Comparison of ENCODE assay signal across 8 cellular contexts in the genomic region with DNA sequence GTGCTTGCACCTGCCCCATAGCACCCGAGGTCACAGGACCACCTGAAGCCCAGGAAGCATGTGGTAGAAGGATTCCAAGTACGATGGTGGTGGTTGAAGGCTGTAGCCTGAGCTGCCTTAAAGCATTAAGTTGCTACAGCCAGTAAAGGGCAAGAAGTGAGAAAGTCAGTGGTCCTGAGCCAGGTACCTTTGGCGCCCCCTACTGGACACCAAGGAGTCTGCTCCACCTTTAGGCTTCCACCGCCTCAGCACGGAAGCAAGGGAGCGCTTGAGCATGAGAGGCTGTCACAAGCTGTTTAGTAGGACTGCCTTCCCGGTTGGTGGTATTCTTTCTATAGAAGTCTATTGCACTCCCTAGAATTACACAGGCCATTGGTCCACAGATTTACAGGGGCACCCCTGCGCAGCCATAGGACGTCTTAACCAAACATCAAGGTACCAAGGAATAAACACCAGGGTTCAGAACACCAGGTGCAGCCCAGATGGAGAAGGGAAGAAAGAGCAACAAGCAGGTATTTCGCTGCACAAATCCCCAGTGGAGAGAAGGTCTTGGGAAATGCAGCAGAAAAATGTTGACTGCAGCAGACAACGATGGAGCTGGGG. TPM values are rescaled to one million over a fixed set of nuclear protein-coding genes. Genes with fewer than 3 reads are reported as not detected.
DNase-seq lines count a peak whose midpoint lies in the region; ATAC-seq and TF ChIP-seq lines count a peak whose summit lies in the region.

No MANE protein-coding gene starts in this region.

- no peak overlapping the region for H3K27ac ChIP-seq in HL-60 (replicated peaks)
- H3K27ac ChIP-seq in PC-3 (ENCODE audit: low read length), result no peak overlapping the region
- no peak overlapping the region for H3K27ac ChIP-seq in psoas muscle

- no peak overlapping the region for H3K4me2 ChIP-seq in PC-3 (ENCODE audit: low read length)

- ATAC-seq in PC-3 (0 out of 2 replicates have a peak, but pooled peaks have one; percentile 27), psoas muscle (peak in 3 of 4 donors; percentile 37 to 48 (median 46)), GM19023 (IDR thresholded peaks at IDR 0.05; ENCODE audit: unreplicated experiment) (no peak)

- no peaks in the 10 kb centered on the region for H4K20me1 ChIP-seq in PC-3 (ENCODE audit: low read length)

- 20 to 21% (median 21%) methylated on average over 11 of the region's 11 CpGs for WGBS in psoas muscle, 3 donors

- TF ChIP-seq CTCF in HL-60 (IDR thresholded peaks at IDR 0.05; ENCODE audit: insufficient read depth, low read length) (peak; percentile 84), PC-3 (conservative IDR thresholded peaks at IDR 0.05; ENCODE audit: low read depth, low read length) (peak; percentile 65), psoas muscle (IDR thresholded peaks at IDR 0.05) (peak; percentile 60)

- H3K27me3 ChIP-seq in HL-60 (ENCODE audit: insufficient read depth, poor library complexity, severe bottlenecking) (peaks cover 57% of the 10 kb centered on the region), PC-3 (ENCODE audit: low read length) (peaks cover 35% of the 10 kb centered on the region), psoas muscle (ENCODE audit: insufficient read depth in 3 of 3, low read length in 2 of 3) (peaks cover 5 to 59% (median 12%) of the 10 kb centered on the region in 3 donors)

- no peaks in the 10 kb centered on the region for H3K9me2 ChIP-seq in PC-3 (replicated peaks; ENCODE audit: low read length)

- no peak overlapping the region for H2AFZ ChIP-seq in PC-3 (ENCODE audit: low read length)

- H3K4me1 ChIP-seq in PC-3 (ENCODE audit: insufficient read depth, low read length) (no peaks in the 10 kb centered on the region), psoas muscle (peaks cover 4% of the 10 kb centered on the region)

- no peaks in the 10 kb centered on the region for H3K36me3 ChIP-seq in PC-3 (ENCODE audit: low read depth, low read length)
- H3K36me3 ChIP-seq in psoas muscle (ENCODE audit: insufficient read depth in 1 of 2, low read depth in 1 of 2), result no peaks in the 10 kb centered on the region

- POLR2A ChIA-PET in PC-3 (lab: Charles Lee; ENCODE audit: unreplicated experiment), result no interaction called here

- H3K4me3 ChIP-seq in HL-60 (replicated peaks; ENCODE audit: insufficient read depth, low read length) (no peak overlapping the region), PC-3 (ENCODE audit: low read length) (no peak overlapping the region), psoas muscle (no peak overlapping the region)

- no TSS peak for BruUV-seq in PC-3 (replicated peaks; lab: Mats Ljungman, UMichigan)

- DNase-seq in Daoy (ENCODE audit: low read depth) (peak; percentile 82), HL-60 (ENCODE audit: low read depth in 1 of 2, low spot score in 1 of 2) (peak; percentile 28 to 49), PC-3 (peak; percentile 25), glomerular endothelial cell (ENCODE audit: extremely low read depth, low read depth, low spot score) (peak; percentile 12), psoas muscle (no peak), foreskin melanocyte (no peak)
- DNase-seq in activated effector memory CD4-positive, alpha-beta T cell treated with Interleukin-2 at 50 U/mL for 16 hours, result peak; percentile 9

- H3F3A ChIP-seq in PC-3 (ENCODE audit: low read length, unreplicated experiment), result no peaks in the 10 kb centered on the region

- no peak overlapping the region for H3K9ac ChIP-seq in PC-3 (ENCODE audit: low read length)

- CTCF ChIA-PET in PC-3 (lab: Charles Lee), result no interaction called here

- H3K79me2 ChIP-seq in PC-3 (ENCODE audit: low read length), result no peaks in the 10 kb centered on the region

- intact Hi-C loops in PC-3 (cut with micrococcal nuclease), result no loop called here
- intact Hi-C loops in psoas muscle (cut with DNase I), result loop anchor here in 1 of 2 donors (10.0 kb wide), 1 partner anchor 253 kb away; the partner anchor contains the start of gene SFRP5

- no peaks in the 10 kb centered on the region for H3K9me3 ChIP-seq in PC-3 (ENCODE audit: low read length)
- H3K9me3 ChIP-seq in psoas muscle, result no peaks in the 10 kb centered on the region

RNA-seq across cellular contexts. Expression of gene CRTAC1, which starts 2.2 kb away (rescaled TPM):
- total RNA-seq in Daoy (2014; rRNA removed; shearing (Covaris generic)), result 5.6 and 17.9 TPM in 2 replicates
- total RNA-seq in PC-3 (2014; rRNA removed), result not detected in 2 replicates
- total RNA-seq in glomerular endothelial cell, result 0.92 and 1.6 TPM in 2 replicates
- under 1 TPM; 0.07 to 0.93 (median 0.35) TPM for total RNA-seq in psoas muscle
- polyA plus RNA-seq in psoas muscle, result under 1 TPM; 0.30 to 0.47 (median 0.30) TPM

Comparison
In these comparisons a context has a peak if more than half of its experiments do, and no peak if none do; other contexts are left out.
1. DNase-seq: peak in Daoy (single experiment), HL-60 (2 of 2), PC-3 (single experiment), activated effector memory CD4-positive, alpha-beta T cell treated with Interleukin-2 at 50 U/mL for 16 hours (single experiment) and glomerular endothelial cell (single experiment); none in psoas muscle (0 of 2) and foreskin melanocyte (single experiment).
2. Peak in every context shown above with its lines, with median percentiles within 50 percentile points of each other: CTCF ChIP-seq.